ENCODE assay signal across 2 cellular contexts in genomic region chr1:231091415-231091814, GRCh38.
TF ChIP-seq lines count a peak whose summit lies in the region.

No MANE protein-coding gene starts in this region.

TF ChIP-seq in HCT116, 20 proteins besides CTCF, POLR2A, EP300 and RAD21:
- TF ChIP-seq ZNF274 (IDR thresholded peaks at IDR 0.05; ENCODE audit: low read depth, low read length) (no peak), ZFX (IDR thresholded peaks at IDR 0.05) (no peak), CBX3 (IDR thresholded peaks at IDR 0.05; ENCODE audit: low read depth) (no peak), SRF (IDR thresholded peaks at IDR 0.05; ENCODE audit: low read depth) (no peak), EGR1 (IDR thresholded peaks at IDR 0.05; ENCODE audit: low read depth) (no peak), MAX (IDR thresholded peaks at IDR 0.05) (no peak), SIN3A (IDR thresholded peaks at IDR 0.05; ENCODE audit: low read depth) (no peak), CEBPB (IDR thresholded peaks at IDR 0.05; ENCODE audit: low read depth) (no peak), REST (IDR thresholded peaks at IDR 0.05; ENCODE audit: low read depth) (no peak)

TF ChIP-seq in K562, 482 proteins besides CTCF, POLR2A, EP300 and RAD21:
- TF ChIP-seq HDAC8 (tag; IDR thresholded peaks at IDR 0.05) (no peak), AFF4 (CRISPR knock-in tag; IDR thresholded peaks at IDR 0.05) (0 out of 2 replicates have a peak, but pooled peaks have one; percentile 53), KAT7 (CRISPR knock-in tag; IDR thresholded peaks at IDR 0.05; ENCODE audit: borderline replicate concordance) (0 out of 2 replicates have a peak, but pooled peaks have one; percentile 25)
